Comparison of ENCODE assay signal across 33 cellular contexts in the genomic region with DNA sequence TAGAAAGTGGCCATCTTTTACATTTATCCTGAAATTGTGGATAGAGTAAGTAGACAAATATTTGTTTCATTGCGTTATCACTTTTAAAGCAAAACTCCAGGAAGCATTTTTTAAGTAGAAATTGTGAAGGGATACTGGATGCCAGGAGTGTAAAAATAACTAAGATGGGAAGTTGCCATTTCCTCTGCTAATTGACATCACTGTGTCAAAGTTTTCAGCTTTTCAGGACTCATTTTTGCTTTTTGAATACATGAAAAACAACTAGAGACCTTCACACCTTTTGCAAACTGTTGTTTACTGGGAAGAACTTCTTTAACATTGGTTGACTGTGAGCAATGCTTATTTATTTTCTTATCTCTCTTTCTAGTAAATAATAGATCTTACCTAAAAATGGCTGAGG.
"Had no signal": no experiment of that assay in that cellular context is flagged by ENCODE, and none has a peak within 500 bp of the region (broad histone marks: within the 10 kb centered on the region; RNA-seq: fewer than 3 reads in every experiment).

No MANE protein-coding gene starts in this region.

- H3K36me3 ChIP-seq: MG63, SJCRH30, WERI-Rb-1 had no signal

- H3K27me3 ChIP-seq: MG63, SJCRH30 had no signal

- H3K27ac ChIP-seq: PC-9, SJCRH30, SK-N-MC, WERI-Rb-1 had no signal

- ATAC-seq: activated CD8-positive, alpha-beta memory T cell treated with anti-CD3 and anti-CD28 coated beads, Interleukin-2, amount 10 ng/mL, durations not matched to agents 7 days and 5 days; activated naive CD8-positive, alpha-beta T cell treated with anti-CD3 and anti-CD28 coated beads, Interleukin-2, amount 50 U/mL, for 24 hours had no signal

- DNase-seq: activated CD4-positive, alpha-beta memory T cell treated with anti-CD3 and anti-CD28 coated beads, Interleukin-2, amount 10 ng/mL, durations not matched to agents 7 days and 5 days; activated CD4-positive, alpha-beta T cell treated with anti-CD3 and anti-CD28 coated beads for 1 hour; activated CD4-positive, alpha-beta T cell treated with anti-CD3 and anti-CD28 coated beads for 48 hours; activated CD4-positive, CD25-positive, alpha-beta regulatory T cell; activated CD8-positive, alpha-beta memory T cell treated with anti-CD3 and anti-CD28 coated beads for 24 hours; activated CD8-positive, alpha-beta memory T cell treated with anti-CD3 and anti-CD28 coated beads, Interleukin-2, amount 10 ng/mL, durations not matched to agents 7 days and 5 days; activated CD8-positive, alpha-beta memory T cell treated with anti-CD3 and anti-CD28 coated beads, Interleukin-2, amount 50 U/mL, for 48 hours; activated effector memory CD4-positive, alpha-beta T cell treated with Interleukin-2 at 50 U/mL for 16 hours; activated naive CD4-positive, alpha-beta T cell treated with anti-CD3 and anti-CD28 coated beads, Interleukin-2, amount 10 ng/mL, durations not matched to agents 7 days and 5 days; activated naive CD8-positive, alpha-beta T cell treated with anti-CD3 and anti-CD28 coated beads, Interleukin-2, amount 50 U/mL, for 24 hours; activated T-cell treated with anti-CD3 and anti-CD28 coated beads, Interleukin-2, amount 50 U/mL, for 48 hours; anterior cingulate cortex; Kasumi-1; KG1; MG63; NCI-H1048; NCI-H1105 treated with DMSO at 0.1 percent for 48 hours; NCI-H1436; NCI-H1694; NCI-H1930; NCI-H2081 treated with DMSO at 0.1 percent for 48 hours; NCI-H226; NCI-H446 treated with DMSO at 0.1 percent for 48 hours; NCI-H524; NCI-H69; NCI-H82; PC-9; SHP77; SJCRH30; T1000; WERI-Rb-1 had no signal

- FAIRE-seq: bronchial epithelial cell had no signal

- H2AFZ ChIP-seq: PC-9 had no signal

- H3K9me3 ChIP-seq: SJCRH30 had no signal

- H3K4me3 ChIP-seq: MG63, PC-9, SJCRH30, SK-N-MC had no signal

- H3K4me2 ChIP-seq: PC-9 had no signal
